Comparison of ENCODE assay signal across 9 cellular contexts in the genomic region with DNA sequence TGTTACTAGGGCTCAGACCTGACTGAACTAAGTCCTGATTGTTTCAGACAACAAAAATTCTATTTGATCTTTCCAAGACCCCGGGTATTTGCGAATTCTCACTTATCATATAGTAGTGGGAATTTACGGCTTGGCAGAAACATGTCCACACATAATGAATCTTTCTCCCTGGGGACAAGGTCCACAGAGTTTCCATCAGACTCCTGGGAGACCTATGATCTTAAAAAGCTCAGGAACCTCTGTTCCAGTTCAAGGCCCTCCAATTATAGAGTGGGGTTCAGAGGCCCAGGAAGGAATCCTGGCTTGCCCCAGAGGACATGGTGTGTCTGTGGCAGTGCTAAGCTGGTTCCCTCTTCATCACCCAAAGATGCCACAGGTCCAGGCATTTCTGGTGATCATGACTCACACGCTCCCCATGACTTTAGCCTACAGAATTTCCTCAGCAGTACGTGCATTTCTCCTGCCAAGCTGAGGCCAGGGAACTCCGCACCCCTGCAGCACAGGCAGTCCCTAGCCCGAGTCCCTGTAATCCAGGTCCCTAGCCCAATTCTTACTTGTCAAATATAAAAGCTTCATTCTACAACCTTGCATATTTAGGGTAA. TPM values are rescaled to one million over a fixed set of nuclear protein-coding genes. Genes with fewer than 3 reads are reported as not detected.
DNase-seq lines count a peak whose midpoint lies in the region; ATAC-seq and TF ChIP-seq lines count a peak whose summit lies in the region.
"Had no signal": no experiment of that assay in that cellular context is flagged by ENCODE, and none has a peak within 500 bp of the region (broad histone marks: within the 10 kb centered on the region; RNA-seq: fewer than 3 reads in every experiment).

No MANE protein-coding gene starts in this region.

- intact Hi-C loops in CD14-positive monocyte (cut with micrococcal nuclease), result no loop called here
- intact Hi-C loops in naive thymus-derived CD4-positive, alpha-beta T cell (cut with micrococcal nuclease), result loop anchor here in 1 of 2 donors (5.0 kb wide), 1 partner anchor 455 kb away; no protein-coding TSS in a partner anchor

- no peak for TF ChIP-seq CTCF in CD14-positive monocyte (IDR thresholded peaks at IDR 0.05)

- H3K4me1 ChIP-seq in naive thymus-derived CD4-positive, alpha-beta T cell (ENCODE audit: control insufficient read depth in 2 of 2, insufficient read depth in 2 of 2, low read length in 2 of 2), result peaks cover 59 to 60% of the 10 kb centered on the region in 2 donors

- no peaks in the 10 kb centered on the region for H3K36me3 ChIP-seq in naive thymus-derived CD4-positive, alpha-beta T cell (ENCODE audit: control insufficient read depth in 2 of 3, insufficient read depth in 3 of 3, low read length in 3 of 3)

- peaks cover 0 to 3% (median 0%) of the 10 kb centered on the region in 7 donors for H3K9me3 Mint-ChIP-seq in CD14-positive monocyte
- H3K9me3 Mint-ChIP-seq in naive thymus-derived CD4-positive, alpha-beta T cell, result no peaks in the 10 kb centered on the region

- no peak for ATAC-seq in naive thymus-derived CD4-positive, alpha-beta T cell
- no peak for ATAC-seq in HG02678 (IDR thresholded peaks at IDR 0.05; ENCODE audit: unreplicated experiment)
- ATAC-seq in HG02884 (IDR thresholded peaks at IDR 0.05; ENCODE audit: unreplicated experiment), result no peak
- ATAC-seq: mucosa of descending colon had no signal

- no peak overlapping the region for H3K4me3 ChIP-seq in naive thymus-derived CD4-positive, alpha-beta T cell (ENCODE audit: low read length)
- H3K4me3 ChIP-seq: mucosa of descending colon had no signal

- H3K4me1 Mint-ChIP-seq in CD14-positive monocyte, result peaks cover 64% of the 10 kb centered on the region
- peaks cover 49 to 90% (median 79%) of the 10 kb centered on the region in 7 donors for H3K4me1 Mint-ChIP-seq in naive thymus-derived CD4-positive, alpha-beta T cell

- CTCF ChIA-PET in naive thymus-derived CD4-positive, alpha-beta T cell (lab: Charles Lee), result interaction anchor here (0.5 to 2.8 kb wide), 8 partner anchors 10 to 136 kb away, joined by 3 to 10 read pairs (median 4); no protein-coding TSS in a partner anchor

- POLR2A ChIA-PET in naive thymus-derived CD4-positive, alpha-beta T cell (lab: Charles Lee), result interaction anchor here (1.2 to 2.5 kb wide), 4 partner anchors 9 to 92 kb away, joined by 3 to 10 read pairs (median 6); partner anchors contain the start of gene RAPGEF1

- H3K9me3 ChIP-seq in naive thymus-derived CD4-positive, alpha-beta T cell (ENCODE audit: control insufficient read depth in 2 of 3, low read length in 3 of 3), result no peaks in the 10 kb centered on the region
- H3K9me3 ChIP-seq: mucosa of descending colon had no signal

- no peaks in the 10 kb centered on the region for H3K27me3 Mint-ChIP-seq in CD14-positive monocyte (ENCODE audit: low read depth in 3 of 3)
- no peaks in the 10 kb centered on the region for H3K27me3 Mint-ChIP-seq in naive thymus-derived CD4-positive, alpha-beta T cell

- H3K27ac ChIP-seq in caudate nucleus (ENCODE audit: low read depth, low read length), result peak overlapping the region; percentile 41
- peak overlapping the region; percentile 95 for H3K27ac ChIP-seq in naive thymus-derived CD4-positive, alpha-beta T cell (ENCODE audit: low read depth, low read length)

- peak overlapping the region; percentile 40 to 94 (median 80) for H3K27ac Mint-ChIP-seq in CD14-positive monocyte
- peak overlapping the region; percentile 89 to 99 (median 97) for H3K27ac Mint-ChIP-seq in naive thymus-derived CD4-positive, alpha-beta T cell

- DNase-seq in CD14-positive monocyte (ENCODE audit: low spot score) (peak; percentile 70), M059J (ENCODE audit: low read depth) (peak; percentile 89), caudate nucleus (lab: John Stamatoyannopoulos, UW) (no peak), NCI-H146 treated with DMSO at 0.1 percent for 48 hours (lab: John Stamatoyannopoulos, UW; ENCODE audit: unreplicated experiment) (no peak), NCI-H2081 (lab: John Stamatoyannopoulos, UW) (no peak)
- no peak for DNase-seq in naive thymus-derived CD4-positive, alpha-beta T cell
- DNase-seq: mucosa of descending colon had no signal

- no peaks in the 10 kb centered on the region for H3K27me3 ChIP-seq in naive thymus-derived CD4-positive, alpha-beta T cell (ENCODE audit: control insufficient read depth in 2 of 2, insufficient read depth in 2 of 2, low read length in 2 of 2)

- H3K36me3 Mint-ChIP-seq in CD14-positive monocyte, result peaks cover 45 to 46% of the 10 kb centered on the region in 2 donors
- peaks cover 0 to 29% (median 6%) of the 10 kb centered on the region in 5 donors for H3K36me3 Mint-ChIP-seq in naive thymus-derived CD4-positive, alpha-beta T cell

- no peak overlapping the region for H3K4me3 Mint-ChIP-seq in CD14-positive monocyte
- H3K4me3 Mint-ChIP-seq in naive thymus-derived CD4-positive, alpha-beta T cell, result peak overlapping the region; percentile 69 to 88 (median 80)

RNA-seq across cellular contexts. Expression of gene RAPGEF1, which starts 12.6 kb away (rescaled TPM):
- 1 to 10 TPM; 1.7 to 3.0 TPM for polyA plus RNA-seq in CD14-positive monocyte
- 14.5 and 30.8 TPM in 2 replicates for total RNA-seq in M059J (2014; rRNA removed; shearing (Covaris generic))
- total RNA-seq in naive thymus-derived CD4-positive, alpha-beta T cell, result 100 to 1,000 TPM in 2 of 5 experiments, 10 to 100 TPM in 3; 81.1 to 181 (median 85.8) TPM
- 1 to 10 TPM; 1.2 to 4.7 TPM for polyA plus RNA-seq in naive thymus-derived CD4-positive, alpha-beta T cell

Comparison
In these comparisons a context has a peak if more than half of its experiments do, and no peak if none do; other contexts are left out.
1. DNase-seq: peak in CD14-positive monocyte (single experiment) and M059J (single experiment); none in caudate nucleus (0 of 61), naive thymus-derived CD4-positive, alpha-beta T cell (0 of 9), NCI-H146 treated with DMSO at 0.1 percent for 48 hours (single experiment) and NCI-H2081 (0 of 2).
2. H3K4me3 Mint-ChIP-seq: peak in naive thymus-derived CD4-positive, alpha-beta T cell (10 of 10); none in CD14-positive monocyte (0 of 2).